Comparison of ENCODE assay signal across 9 cellular contexts in the genomic region with DNA sequence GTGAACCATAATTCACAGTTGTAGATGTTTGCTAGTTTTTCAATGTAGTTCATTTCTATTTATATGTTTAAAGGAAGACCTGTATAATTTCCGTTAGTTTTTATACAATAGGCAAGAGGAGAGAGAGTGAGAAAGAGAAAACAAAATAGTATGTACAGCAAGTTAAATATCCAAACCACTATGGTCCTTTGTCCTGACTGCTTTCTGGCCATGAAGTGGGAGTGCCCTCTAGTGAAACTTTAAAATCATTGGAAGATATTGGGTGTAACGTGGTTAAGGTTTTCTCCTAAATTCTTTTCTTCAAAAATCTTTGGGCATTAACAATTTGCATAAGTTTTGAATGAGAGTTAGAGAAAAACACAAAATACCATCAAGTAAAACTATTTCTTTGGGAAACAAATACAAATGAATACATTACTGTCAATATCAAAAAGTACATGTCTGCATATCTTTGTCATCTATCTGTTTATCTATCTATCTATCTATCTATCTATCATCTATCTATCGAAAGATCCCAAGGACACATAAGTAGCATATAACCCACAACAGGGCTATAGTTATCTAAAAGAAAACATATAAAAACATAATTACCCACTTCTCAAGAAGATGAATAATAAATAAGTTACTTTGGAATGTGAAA.
A peak's percentile ranks its signal among the peaks of the same experiment; 100 is the strongest.
DNase-seq lines count a peak whose midpoint lies in the region; ATAC-seq and TF ChIP-seq lines count a peak whose summit lies in the region.
"Had no signal": no experiment of that assay in that cellular context is flagged by ENCODE, and none has a peak within 500 bp of the region (broad histone marks: within the 10 kb centered on the region; RNA-seq: fewer than 3 reads in every experiment).

No MANE protein-coding gene starts in this region.

- CTCF ChIA-PET in activated CD8-positive, alpha-beta T cell treated with anti-CD3 and anti-CD28 coated beads, Interleukin-2, amount 10 ng/mL, durations not matched to agents 7 days and 5 days (lab: Charles Lee), result no interaction called here

- POLR2A ChIA-PET in activated CD8-positive, alpha-beta T cell treated with anti-CD3 and anti-CD28 coated beads, Interleukin-2, amount 10 ng/mL, durations not matched to agents 7 days and 5 days (lab: Charles Lee), result no interaction called here

- no peaks in the 10 kb centered on the region for H3K4me1 Mint-ChIP-seq in activated CD8-positive, alpha-beta T cell treated with anti-CD3 and anti-CD28 coated beads, Interleukin-2, amount 10 ng/mL, durations not matched to agents 7 days and 5 days (ENCODE audit: low read depth)
- no peaks in the 10 kb centered on the region for H3K4me1 Mint-ChIP-seq in T-helper 17 cell

- peak; percentile 25; the same call in 1 of the 2 replicates for TF ChIP-seq CTCF in GM12875 (IDR thresholded peaks at IDR 0.05; ENCODE audit: borderline replicate concordance, insufficient read depth, low read depth, low read length)
- peak; percentile 69 for TF ChIP-seq CTCF in astrocyte of the cerebellum (IDR thresholded peaks at IDR 0.05; ENCODE audit: low read depth, low read length, missing control alignments)
- peak in 1 of 2 donors; percentile 46 for TF ChIP-seq CTCF in left lung (IDR thresholded peaks at IDR 0.05)
- peak in 3 of 11 experiments; percentile 5 to 21 (median 11) for TF ChIP-seq CTCF in spleen (IDR thresholded peaks at IDR 0.05 in 8 of 11, conservative IDR thresholded peaks at IDR 0.05 in 3 of 11)

- TF ChIP-seq POLR2A in spleen (IDR thresholded peaks at IDR 0.05), result no peak

- H3K27ac ChIP-seq in left lung (no peak overlapping the region), spleen (no peak overlapping the region)
- H3K27ac ChIP-seq: SJCRH30 had no signal

- no peaks in the 10 kb centered on the region for H3K36me3 ChIP-seq in left lung
- H3K36me3 ChIP-seq in spleen, result no peaks in the 10 kb centered on the region
- H3K36me3 ChIP-seq: SJCRH30 had no signal

- H3K9me3 ChIP-seq in left lung (no peaks in the 10 kb centered on the region), spleen (no peaks in the 10 kb centered on the region), T-helper 17 cell (ENCODE audit: control insufficient read depth, low read length, poor library complexity, severe bottlenecking) (no peaks in the 10 kb centered on the region)
- H3K9me3 ChIP-seq: SJCRH30 had no signal

- no peak overlapping the region for H3K4me3 Mint-ChIP-seq in activated CD8-positive, alpha-beta T cell treated with anti-CD3 and anti-CD28 coated beads, Interleukin-2, amount 10 ng/mL, durations not matched to agents 7 days and 5 days
- no peak overlapping the region for H3K4me3 Mint-ChIP-seq in T-helper 17 cell

- no peaks in the 10 kb centered on the region for H3K9me3 Mint-ChIP-seq in activated CD8-positive, alpha-beta T cell treated with anti-CD3 and anti-CD28 coated beads, Interleukin-2, amount 10 ng/mL, durations not matched to agents 7 days and 5 days (ENCODE audit: insufficient read depth)

- DNase-seq in NCI-H1694 (lab: John Stamatoyannopoulos, UW) (peak; percentile 9), astrocyte of the cerebellum (ENCODE audit: low read depth) (peak; percentile 71), left lung (no peak), spleen (no peak), 8988T (no peak), T-helper 17 cell (no peak)
- no peak for DNase-seq in activated CD8-positive, alpha-beta T cell treated with anti-CD3 and anti-CD28 coated beads, Interleukin-2, amount 10 ng/mL, durations not matched to agents 7 days and 5 days

- intact Hi-C loops in left lung (cut with DNase I) (no loop called here), spleen (cut with DNase I; ENCODE audit: low total_unique reads) (no loop called here)

- WGBS in spleen, 5 donors, result 17 to 27% (median 23%) methylated on average over 3 of the region's 3 CpGs

- H3K27me3 ChIP-seq in left lung, result peaks cover 7 to 30% of the 10 kb centered on the region in 2 donors
- H3K27me3 ChIP-seq in spleen (replicated peaks in 1 of 7), result peaks cover 0 to 31% (median 4%) of the 10 kb centered on the region in 7 donors
- H3K27me3 ChIP-seq: SJCRH30 had no signal

- ATAC-seq in left lung (peak; percentile 80), T-helper 17 cell (no peak)
- ATAC-seq in activated CD8-positive, alpha-beta T cell treated with anti-CD3 and anti-CD28 coated beads, Interleukin-2, amount 10 ng/mL, durations not matched to agents 7 days and 5 days, result no peak

- peaks cover 6% of the 10 kb centered on the region for H3K27me3 Mint-ChIP-seq in activated CD8-positive, alpha-beta T cell treated with anti-CD3 and anti-CD28 coated beads, Interleukin-2, amount 10 ng/mL, durations not matched to agents 7 days and 5 days (ENCODE audit: low read depth)
- peaks cover 18% of the 10 kb centered on the region for H3K27me3 Mint-ChIP-seq in T-helper 17 cell

- H3K4me3 ChIP-seq in GM12875 (ENCODE audit: low read depth, low read length) (no peak overlapping the region), astrocyte of the cerebellum (ENCODE audit: low read depth, low read length) (no peak overlapping the region), left lung (no peak overlapping the region), spleen (no peak overlapping the region)
- H3K4me3 ChIP-seq: SJCRH30 had no signal

- H3K27ac Mint-ChIP-seq in activated CD8-positive, alpha-beta T cell treated with anti-CD3 and anti-CD28 coated beads, Interleukin-2, amount 10 ng/mL, durations not matched to agents 7 days and 5 days, result no peak overlapping the region
- H3K27ac Mint-ChIP-seq in T-helper 17 cell, result no peak overlapping the region

- no peaks in the 10 kb centered on the region for H3K36me3 Mint-ChIP-seq in activated CD8-positive, alpha-beta T cell treated with anti-CD3 and anti-CD28 coated beads, Interleukin-2, amount 10 ng/mL, durations not matched to agents 7 days and 5 days (ENCODE audit: low read depth)
- H3K36me3 Mint-ChIP-seq in T-helper 17 cell (ENCODE audit: low read depth), result no peaks in the 10 kb centered on the region

- H3K4me1 ChIP-seq in left lung, result no peaks in the 10 kb centered on the region
- no peaks in the 10 kb centered on the region for H3K4me1 ChIP-seq in spleen
- H3K4me1 ChIP-seq: SJCRH30 had no signal

- in situ Hi-C loops in astrocyte of the cerebellum (cut with HindIII; ENCODE audit: low sequenced_read_pairs), result no loop called here

Comparison
In these comparisons a context has a peak if more than half of its experiments do, and no peak if none do; other contexts are left out.
1. DNase-seq: peak in NCI-H1694 (single experiment) and astrocyte of the cerebellum (single experiment); none in left lung (0 of 2), activated CD8-positive, alpha-beta T cell treated with anti-CD3 and anti-CD28 coated beads, Interleukin-2, amount 10 ng/mL, durations not matched to agents 7 days and 5 days (single experiment), spleen (single experiment), 8988T (single experiment) and T-helper 17 cell (0 of 3).